23 cellular contexts compared by ENCODE assay signal in genomic region chr15:101637038-101637437, GRCh38.
"Had no signal": no experiment of that assay in that cellular context is flagged by ENCODE, and none has a peak within 500 bp of the region (broad histone marks: within the 10 kb centered on the region; RNA-seq: fewer than 3 reads in every experiment).

No MANE protein-coding gene starts in this region.

- H3K27me3 Mint-ChIP-seq: activated CD4-positive, alpha-beta memory T cell treated with anti-CD3 and anti-CD28 coated beads for 36 hours; activated CD4-positive, alpha-beta T cell treated with anti-CD3 and anti-CD28 coated beads, Interleukin-2, amount 10 ng/mL, durations not matched to agents 7 days and 5 days; activated naive CD8-positive, alpha-beta T cell treated with anti-CD3 and anti-CD28 coated beads, Interleukin-2, amount 10 ng/mL, durations not matched to agents 7 days and 5 days had no signal

- H3K4me3 Mint-ChIP-seq: activated CD4-positive, alpha-beta memory T cell treated with anti-CD3 and anti-CD28 coated beads for 36 hours; activated CD4-positive, alpha-beta T cell treated with anti-CD3 and anti-CD28 coated beads, Interleukin-2, amount 10 ng/mL, durations not matched to agents 7 days and 5 days; activated naive CD8-positive, alpha-beta T cell treated with anti-CD3 and anti-CD28 coated beads, Interleukin-2, amount 10 ng/mL, durations not matched to agents 7 days and 5 days; T-helper 1 cell treated with Interleukin-12 subunit alpha and Interleukin-12 subunit beta and Interleukin-4 antibody, amounts not matched to agents 30 μg/mL and 1 μg/mL, for 36 hours; WTC11 had no signal

- H3K27me3 ChIP-seq: adrenal gland, SJCRH30 had no signal

- DNase-seq: activated CD4-positive, alpha-beta memory T cell treated with anti-CD3 and anti-CD28 coated beads for 36 hours; activated CD4-positive, alpha-beta T cell treated with anti-CD3 and anti-CD28 coated beads, Interleukin-2, amount 10 ng/mL, durations not matched to agents 7 days and 5 days; activated CD4-positive, CD25-positive, alpha-beta regulatory T cell treated with anti-CD3 and anti-CD28 coated beads, Interleukin-2, amount 50 U/mL, for 72 hours; activated CD8-positive, alpha-beta memory T cell treated with anti-CD3 and anti-CD28 coated beads for 24 hours; activated naive CD4-positive, alpha-beta T cell treated with anti-CD3 and anti-CD28 coated beads, Interleukin-2, amount 50 U/mL, for 16 hours; activated naive CD8-positive, alpha-beta T cell treated with anti-CD3 and anti-CD28 coated beads, Interleukin-2, amount 10 ng/mL, durations not matched to agents 7 days and 5 days; activated T-cell treated with anti-CD3 and anti-CD28 coated beads, Interleukin-2, amount 50 U/mL, for 48 hours; adrenal gland; anterior cingulate cortex; cerebellar nuclear complex; Karpas-422; NCI-H1105 treated with DMSO at 0.1 percent for 48 hours; NCI-H146; NCI-H187 treated with DMSO at 0.1 percent for 48 hours; NCI-H2081 treated with DMSO at 0.1 percent for 48 hours; NCI-H446; NCI-H524; SJCRH30; SK-N-SH; SW 1271; T-helper 9 cell had no signal

- H3K27ac Mint-ChIP-seq: activated CD4-positive, alpha-beta memory T cell treated with anti-CD3 and anti-CD28 coated beads for 36 hours; activated CD4-positive, alpha-beta T cell treated with anti-CD3 and anti-CD28 coated beads, Interleukin-2, amount 10 ng/mL, durations not matched to agents 7 days and 5 days; activated naive CD8-positive, alpha-beta T cell treated with anti-CD3 and anti-CD28 coated beads, Interleukin-2, amount 10 ng/mL, durations not matched to agents 7 days and 5 days; T-helper 1 cell treated with Interleukin-12 subunit alpha and Interleukin-12 subunit beta and Interleukin-4 antibody, amounts not matched to agents 30 μg/mL and 1 μg/mL, for 36 hours; WTC11 had no signal

- H3K9me3 Mint-ChIP-seq: activated CD4-positive, alpha-beta memory T cell treated with anti-CD3 and anti-CD28 coated beads for 36 hours; activated CD4-positive, alpha-beta T cell treated with anti-CD3 and anti-CD28 coated beads, Interleukin-2, amount 10 ng/mL, durations not matched to agents 7 days and 5 days; activated naive CD8-positive, alpha-beta T cell treated with anti-CD3 and anti-CD28 coated beads, Interleukin-2, amount 10 ng/mL, durations not matched to agents 7 days and 5 days; T-helper 1 cell treated with Interleukin-12 subunit alpha and Interleukin-12 subunit beta and Interleukin-4 antibody, amounts not matched to agents 30 μg/mL and 1 μg/mL, for 36 hours; WTC11 had no signal

- H3K4me3 ChIP-seq: adrenal gland, SJCRH30 had no signal

- H3K9me3 ChIP-seq: adrenal gland, SJCRH30, SK-N-SH had no signal

- H3K27ac ChIP-seq: adrenal gland, SJCRH30 had no signal
